ENCODE assay signal across 25 cellular contexts in the genomic region with DNA sequence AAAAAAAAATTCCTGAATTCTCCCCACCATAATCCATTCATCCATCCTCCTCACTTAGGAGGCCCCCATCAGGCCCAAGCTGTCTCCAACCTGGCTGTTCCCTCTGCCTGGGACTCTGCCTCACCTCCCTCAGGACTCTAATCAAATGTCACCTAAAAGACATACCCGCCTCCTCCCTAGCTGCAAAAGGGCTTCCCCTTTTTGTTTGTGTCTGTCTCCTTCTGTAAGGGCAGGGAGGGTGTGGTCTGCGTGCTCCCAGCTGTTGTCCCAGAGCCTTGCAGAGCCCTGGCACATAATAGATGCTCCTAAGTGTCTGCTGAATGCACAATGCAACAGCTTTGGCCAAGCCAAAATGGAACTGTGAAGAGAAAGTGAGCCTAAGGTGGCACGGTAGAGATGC. TPM values are rescaled to one million over a fixed set of nuclear protein-coding genes. Genes with fewer than 3 reads are reported as not detected.
DNase-seq lines count a peak whose midpoint lies in the region; FAIRE-seq and TF ChIP-seq lines count a peak whose summit lies in the region.
"Had no signal": no experiment of that assay in that cellular context is flagged by ENCODE, and none has a peak within 500 bp of the region (broad histone marks: within the 10 kb centered on the region; RNA-seq: fewer than 3 reads in every experiment).

No MANE protein-coding gene starts in this region.

- no peaks in the 10 kb centered on the region for H3K27me3 ChIP-seq in astrocyte (ENCODE audit: insufficient read depth, low read length)
- H3K27me3 ChIP-seq: ascending aorta had no signal

- H3K79me2 ChIP-seq in astrocyte (ENCODE audit: insufficient read depth, low read length) = peaks cover 50% of the 10 kb centered on the region

- no peaks in the 10 kb centered on the region for H3K9me3 Mint-ChIP-seq in activated T-cell treated with anti-CD3 and anti-CD28 coated beads, Interleukin-2, amount 50 U/mL, for 24 hours
- H3K9me3 Mint-ChIP-seq in astrocyte (ENCODE audit: unreplicated experiment) (no peaks in the 10 kb centered on the region), nephron progenitor cell (no peaks in the 10 kb centered on the region)
- H3K9me3 Mint-ChIP-seq: GM23338, T-cell had no signal

- H3K36me3 ChIP-seq in astrocyte (ENCODE audit: insufficient read depth, low read length) = peaks cover 19% of the 10 kb centered on the region

- H3K9me3 ChIP-seq in astrocyte (ENCODE audit: insufficient read depth, low read depth, low read length) = no peaks in the 10 kb centered on the region
- H3K9me3 ChIP-seq: ascending aorta had no signal

- peaks cover 33% of the 10 kb centered on the region for H3K4me1 Mint-ChIP-seq in activated T-cell treated with anti-CD3 and anti-CD28 coated beads, Interleukin-2, amount 50 U/mL, for 24 hours (ENCODE audit: low read depth)
- H3K4me1 Mint-ChIP-seq in astrocyte (ENCODE audit: low read depth, unreplicated experiment) = peaks cover 3% of the 10 kb centered on the region
- H3K4me1 Mint-ChIP-seq in nephron progenitor cell = peaks cover 41% of the 10 kb centered on the region

- H3K9ac ChIP-seq in astrocyte (ENCODE audit: low read length) = no peak overlapping the region

- peaks cover 80% of the 10 kb centered on the region for H3K36me3 Mint-ChIP-seq in activated T-cell treated with anti-CD3 and anti-CD28 coated beads, Interleukin-2, amount 50 U/mL, for 24 hours (ENCODE audit: low read depth)
- peaks cover 14% of the 10 kb centered on the region for H3K36me3 Mint-ChIP-seq in astrocyte (ENCODE audit: low read depth, unreplicated experiment)
- peaks cover 18% of the 10 kb centered on the region for H3K36me3 Mint-ChIP-seq in nephron progenitor cell (ENCODE audit: low read depth)

- DNase-seq in activated T-cell treated with anti-CD3 and anti-CD28 coated beads, Interleukin-2, amount 50 U/mL, for 24 hours = no peak
- no peak for DNase-seq in activated T-cell treated with anti-CD3 and anti-CD28 coated beads for 4 hours
- peak; percentile 56 for DNase-seq in MV-4-11 (lab: John Stamatoyannopoulos, UW)
- DNase-seq in astrocyte (ENCODE audit: low read depth) = no peak
- DNase-seq in nephron progenitor cell = no peak
- DNase-seq in mesenteric fat pad (ENCODE audit: low spot score) = no peak
- no peak for DNase-seq in T-helper 2 cell
- DNase-seq in stimulated activated CD4-positive, alpha-beta T cell treated with anti-CD3 and anti-CD28 coated beads, Interleukin-4, amount 100 ng/mL, for 24 hours = no peak
- DNase-seq: activated effector memory CD4-positive, alpha-beta T cell treated with anti-CD3 and anti-CD28 coated beads, Interleukin-2, amount 50 U/mL, for 16 hours; hypothalamus; IMR-90; kidney; NCI-H1092; NCI-H2081; NCI-H510A; retina; stimulated activated CD4-positive, alpha-beta T cell treated with anti-CD3 and anti-CD28 coated beads, Interleukin-12 subunit alpha, Interleukin-12 subunit beta, amount 100 ng/mL, for 4 hours; stimulated activated naive CD8-positive, alpha-beta T cell treated with anti-CD3 and anti-CD28 coated beads, Interleukin-15, Interleukin-2, amounts not matched to agents 100 U/mL and 50 U/mL, for 24 hours; T-cell; trophoblast cell had no signal

- H3K4me2 ChIP-seq in astrocyte (ENCODE audit: low read length) = no peak overlapping the region
- H3K4me2 ChIP-seq: GM23338 had no signal

- no peak overlapping the region for H3K27ac ChIP-seq in astrocyte (ENCODE audit: low read depth, low read length)
- H3K27ac ChIP-seq: ascending aorta, C4-2B had no signal

- TF ChIP-seq CTCF in astrocyte (IDR thresholded peaks at IDR 0.05; ENCODE audit: insufficient read depth, low read depth, low read length) (no peak), nephron progenitor cell (IDR thresholded peaks at IDR 0.05) (no peak)

- H3K4me3 Mint-ChIP-seq in activated T-cell treated with anti-CD3 and anti-CD28 coated beads, Interleukin-2, amount 50 U/mL, for 24 hours = no peak overlapping the region
- peak overlapping the region; percentile 68 for H3K4me3 Mint-ChIP-seq in astrocyte (ENCODE audit: unreplicated experiment)
- no peak overlapping the region for H3K4me3 Mint-ChIP-seq in nephron progenitor cell
- H3K4me3 Mint-ChIP-seq: GM23338 had no signal

- H3K4me3 ChIP-seq in astrocyte (ENCODE audit: insufficient read depth, low read depth, low read length) = no peak overlapping the region
- H3K4me3 ChIP-seq: ascending aorta, GM23338 had no signal

- no peaks in the 10 kb centered on the region for H3K27me3 Mint-ChIP-seq in activated T-cell treated with anti-CD3 and anti-CD28 coated beads, Interleukin-2, amount 50 U/mL, for 24 hours
- H3K27me3 Mint-ChIP-seq in astrocyte (ENCODE audit: low read depth, unreplicated experiment) (no peaks in the 10 kb centered on the region), nephron progenitor cell (ENCODE audit: low read depth, poor library complexity) (peaks cover 8% of the 10 kb centered on the region)
- H3K27me3 Mint-ChIP-seq: T-cell had no signal

- peaks cover 55% of the 10 kb centered on the region for H4K20me1 ChIP-seq in astrocyte (ENCODE audit: insufficient read depth, low read length)

- no peak overlapping the region for H2AFZ ChIP-seq in astrocyte (ENCODE audit: low read depth, low read length)
- H2AFZ ChIP-seq: GM23338 had no signal

- no peak for FAIRE-seq in astrocyte (lab: Jason Lieb, UNC)
- FAIRE-seq: A204.1, endometrium, kidney had no signal

- peak overlapping the region; percentile 73 for H3K27ac Mint-ChIP-seq in activated T-cell treated with anti-CD3 and anti-CD28 coated beads, Interleukin-2, amount 50 U/mL, for 24 hours
- H3K27ac Mint-ChIP-seq in astrocyte (ENCODE audit: unreplicated experiment) (peak overlapping the region; percentile 26), nephron progenitor cell (peak overlapping the region; percentile 97)
- H3K27ac Mint-ChIP-seq: GM23338 had no signal

- H3K4me1 ChIP-seq in astrocyte (ENCODE audit: insufficient read depth, low read length) = peaks cover 11% of the 10 kb centered on the region

RNA-seq across cellular contexts. Expression of a gene that starts 4.4 kb away (rescaled TPM):
- total RNA-seq in astrocyte = 172 and 178 TPM in 2 replicates
- 139 TPM for total RNA-seq in mesenteric fat pad

RNA-seq across cellular contexts. Expression of a gene that starts 6.3 kb away (rescaled TPM):
- total RNA-seq in astrocyte = 69.8 and 76.3 TPM in 2 replicates
- 79.4 TPM for total RNA-seq in mesenteric fat pad

RNA-seq across cellular contexts. Expression of a gene that starts 7.2 kb away (rescaled TPM):
- 63.0 and 66.8 TPM in 2 replicates for total RNA-seq in astrocyte
- total RNA-seq in mesenteric fat pad = 57.6 TPM

RNA-seq across cellular contexts. Expression of a gene that starts 21.5 kb away (rescaled TPM):
- total RNA-seq in astrocyte (not detected in 2 replicates), mesenteric fat pad (not detected)
- total RNA-seq: ascending aorta, IMR-90, kidney had no signal

RNA-seq across cellular contexts. Expression of a gene that starts 33.6 kb away (rescaled TPM):
- total RNA-seq in astrocyte (9.9 and 11.6 TPM in 2 replicates), mesenteric fat pad (4.4 TPM)

Comparison
In these comparisons a context has a peak if more than half of its experiments do, and no peak if none do; other contexts are left out.
1. H3K27ac Mint-ChIP-seq: peak in every context shown above with its lines; median percentile 97 in nephron progenitor cell; 73 in activated T-cell treated with anti-CD3 and anti-CD28 coated beads, Interleukin-2, amount 50 U/mL, for 24 hours; 26 in astrocyte.